In genomic region chr10:131747791-131748190, GRCh38 we compare ENCODE assay signal across 1 cellular context.
TF ChIP-seq lines count a peak whose summit lies in the region.

No MANE protein-coding gene starts in this region.

TF ChIP-seq in H1, 55 proteins besides CTCF, POLR2A, EP300 and RAD21 (continued from another document):
- TF ChIP-seq ZNF274 (IDR thresholded peaks at IDR 0.05; ENCODE audit: borderline replicate concordance, extremely low read depth, low read length) (no peak), ATF3 (IDR thresholded peaks at IDR 0.05; ENCODE audit: insufficient read depth, low read depth, low read length) (no peak), HDAC6 (IDR thresholded peaks at IDR 0.05; ENCODE audit: low read depth, low read length) (no peak)
TF ChIP-seq in H1: peak in this region for 0.
